In genomic region chr16:30956601-30957455, GRCh38 we compare ENCODE assay signal across 1 cellular context.
TF ChIP-seq lines count a peak whose summit lies in the region.

No MANE protein-coding gene starts in this region.

TF ChIP-seq in HepG2, 621 proteins besides CTCF, POLR2A, EP300 and RAD21 (continued from another document and continues in another):
- TF ChIP-seq THAP9 (CRISPR knock-in tag; IDR thresholded peaks at IDR 0.05; ENCODE audit: borderline replicate concordance) (no peak; the same call in 1 of the 2 replicates), ARID2 (CRISPR knock-in tag; IDR thresholded peaks at IDR 0.05; ENCODE audit: borderline replicate concordance) (no peak), ZNF235 (CRISPR knock-in tag; IDR thresholded peaks at IDR 0.05; ENCODE audit: borderline replicate concordance) (peak; percentile 24; the same call in 1 of the 2 replicates), MIER3 (CRISPR knock-in tag; IDR thresholded peaks at IDR 0.05; ENCODE audit: borderline replicate concordance) (peak; percentile 45; the same call in 1 of the 2 replicates), ZSCAN12 (CRISPR knock-in tag; IDR thresholded peaks at IDR 0.05) (0 out of 2 replicates have a peak, but pooled peaks have one; percentile 62), TBL1XR1 (IDR thresholded peaks at IDR 0.05; ENCODE audit: borderline replicate concordance, low read length, partially characterized antibody) (peak; percentile 14), BRCA1 (CRISPR knock-in tag; IDR thresholded peaks at IDR 0.05) (peak; percentile 73; the same call in 1 of the 2 replicates), SP1 (IDR thresholded peaks at IDR 0.05) (0 out of 2 replicates have a peak, but pooled peaks have one; percentile 59), SP1 (CRISPR knock-in tag; IDR thresholded peaks at IDR 0.05) (peak; percentile 97), IKZF5 (CRISPR knock-in tag; IDR thresholded peaks at IDR 0.05) (peak; percentile 61), ZNF138 (CRISPR knock-in tag; IDR thresholded peaks at IDR 0.05; ENCODE audit: low read depth) (no peak; the same call in 1 of the 2 replicates), JUND (CRISPR knock-in tag; IDR thresholded peaks at IDR 0.05) (no peak), NCOA1 (CRISPR knock-in tag; IDR thresholded peaks at IDR 0.05) (peak; percentile 89), BCL6 (CRISPR knock-in tag; IDR thresholded peaks at IDR 0.05) (no peak), JDP2 (CRISPR knock-in tag; IDR thresholded peaks at IDR 0.05; ENCODE audit: borderline replicate concordance) (no peak), U2AF1 (optimal IDR thresholded peaks at IDR 0.05; ENCODE audit: low read depth, low read length) (no peak), RAD51 (IDR thresholded peaks at IDR 0.05; ENCODE audit: borderline replicate concordance) (no peak), FOXJ3 (CRISPR knock-in tag; IDR thresholded peaks at IDR 0.05; ENCODE audit: borderline replicate concordance) (peak; percentile 57; the same call in 1 of the 2 replicates), PBX2 (CRISPR knock-in tag; IDR thresholded peaks at IDR 0.05) (no peak), ZNF282 (IDR thresholded peaks at IDR 0.05; ENCODE audit: partially characterized antibody) (no peak), SPEN (CRISPR knock-in tag; IDR thresholded peaks at IDR 0.05; ENCODE audit: low read depth) (no peak), ZNF30 (CRISPR knock-in tag; IDR thresholded peaks at IDR 0.05) (peak; percentile 73; the same call in 1 of the 2 replicates), ARID3A (IDR thresholded peaks at IDR 0.05; ENCODE audit: low read depth, low read length) (no peak; the same call in 1 of the 2 replicates), SOX13 (IDR thresholded peaks at IDR 0.05) (no peak), SOX13 (CRISPR knock-in tag; conservative IDR thresholded peaks at IDR 0.05 in 1 of 2, IDR thresholded peaks at IDR 0.05 in 1 of 2) (peak; percentile 29 to 36; a peak in 1 of 4 replicates), TEAD3 (CRISPR knock-in tag; optimal IDR thresholded peaks at IDR 0.05; ENCODE audit: borderline replicate concordance) (peak; percentile 75), ZNF614 (CRISPR knock-in tag; IDR thresholded peaks at IDR 0.05; ENCODE audit: borderline replicate concordance) (no peak), HOXA9 (CRISPR knock-in tag; IDR thresholded peaks at IDR 0.05; ENCODE audit: borderline replicate concordance) (peak; percentile 61; the same call in 1 of the 2 replicates), ARID4A (CRISPR knock-in tag; IDR thresholded peaks at IDR 0.05; ENCODE audit: borderline replicate concordance) (no peak; the same call in 1 of the 2 replicates), JUN (CRISPR knock-in tag; IDR thresholded peaks at IDR 0.05) (peak; percentile 57; the same call in 1 of the 2 replicates), HDAC1 (CRISPR knock-in tag; IDR thresholded peaks at IDR 0.05) (peak; percentile 37; the same call in 1 of the 2 replicates), ZNF383 (CRISPR knock-in tag; IDR thresholded peaks at IDR 0.05; ENCODE audit: borderline replicate concordance) (peak; percentile 63; the same call in 1 of the 2 replicates), ZC3H13 (CRISPR knock-in tag; IDR thresholded peaks at IDR 0.05) (peak; percentile 97), ZNF333 (CRISPR knock-in tag; IDR thresholded peaks at IDR 0.05; ENCODE audit: borderline replicate concordance) (no peak), PRDM4 (CRISPR knock-in tag; IDR thresholded peaks at IDR 0.05; ENCODE audit: borderline replicate concordance) (no peak), FIP1L1 (IDR thresholded peaks at IDR 0.05; ENCODE audit: borderline replicate concordance, insufficient read depth, low read depth, low read length) (no peak; the same call in 1 of the 2 replicates), GMEB2 (CRISPR knock-in tag; IDR thresholded peaks at IDR 0.05; ENCODE audit: low read depth) (no peak), MEIS2 (CRISPR knock-in tag; IDR thresholded peaks at IDR 0.05) (peak; percentile 56; the same call in 1 of the 2 replicates), IRF9 (CRISPR knock-in tag; IDR thresholded peaks at IDR 0.05; ENCODE audit: borderline replicate concordance) (0 out of 2 replicates have a peak, but pooled peaks have one; percentile 53), ZNF317 (CRISPR knock-in tag; IDR thresholded peaks at IDR 0.05) (peak; percentile 20; the same call in 1 of the 2 replicates), ZNF18 (CRISPR knock-in tag; IDR thresholded peaks at IDR 0.05; ENCODE audit: insufficient replicate concordance) (peak; percentile 0), NR2F2 (IDR thresholded peaks at IDR 0.05; ENCODE audit: borderline replicate concordance, low read depth) (0 out of 2 replicates have a peak, but pooled peaks have one; percentile 58)
